ENCODE assay signal across 12 cellular contexts in the genomic region with DNA sequence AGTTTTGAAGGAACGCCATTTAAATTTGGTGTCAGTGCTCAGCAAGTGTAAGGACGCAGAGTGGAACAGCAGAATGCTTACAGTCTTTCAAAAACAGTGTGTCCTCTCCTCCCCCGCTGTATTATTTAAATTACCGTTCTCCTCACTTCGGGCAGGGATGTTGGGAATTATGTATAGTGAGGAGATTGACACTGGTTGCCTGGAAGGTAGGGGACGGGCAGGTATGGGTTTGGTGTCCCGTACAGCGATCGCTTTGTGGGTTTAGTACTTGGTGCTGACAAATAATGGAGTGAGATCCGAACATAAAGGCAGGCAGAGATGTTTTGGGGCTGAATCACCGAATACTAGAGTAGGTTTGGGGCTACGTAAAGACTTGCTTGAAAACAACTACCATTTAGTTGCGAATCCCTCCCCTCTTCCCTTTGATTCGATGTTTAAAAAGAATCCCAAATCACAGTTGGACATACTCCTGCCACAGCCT. TPM values are rescaled to one million over a fixed set of nuclear protein-coding genes. Genes with fewer than 3 reads are reported as not detected.
A peak's percentile ranks its signal among the peaks of the same experiment; 100 is the strongest.
DNase-seq lines count a peak whose midpoint lies in the region; ATAC-seq and TF ChIP-seq lines count a peak whose summit lies in the region.
"Had no signal": no experiment of that assay in that cellular context is flagged by ENCODE, and none has a peak within 500 bp of the region (broad histone marks: within the 10 kb centered on the region; RNA-seq: fewer than 3 reads in every experiment).

No MANE protein-coding gene starts in this region.

- no peaks in the 10 kb centered on the region for H3K9me3 ChIP-seq in CD8-positive, alpha-beta memory T cell (ENCODE audit: low read length)
- no peaks in the 10 kb centered on the region for H3K9me3 ChIP-seq in ectodermal cell (ENCODE audit: control insufficient read depth, low read length)

- H3K27me3 Mint-ChIP-seq in CD8-positive, alpha-beta memory T cell = peaks cover 67 to 74% of the 10 kb centered on the region in 2 donors
- H3K27me3 Mint-ChIP-seq in nephron progenitor cell (ENCODE audit: low read depth, poor library complexity) = peaks cover 84% of the 10 kb centered on the region

- CTCF ChIA-PET in CD8-positive, alpha-beta memory T cell (lab: Charles Lee) = no interaction called here

- no peak overlapping the region for H3K27ac ChIP-seq in CD8-positive, alpha-beta memory T cell (ENCODE audit: low read depth, low read length)
- no peak overlapping the region for H3K27ac ChIP-seq in ectodermal cell (ENCODE audit: insufficient read depth, low read depth, low read length, poor library complexity, severe bottlenecking)
- H3K27ac ChIP-seq: HL-60 had no signal

- peaks cover 29 to 51% (median 36%) of the 10 kb centered on the region in 3 donors for H3K4me1 Mint-ChIP-seq in CD8-positive, alpha-beta memory T cell
- H3K4me1 Mint-ChIP-seq in nephron progenitor cell = peaks cover 37% of the 10 kb centered on the region

- no peak for DNase-seq in CD8-positive, alpha-beta memory T cell
- DNase-seq in HuH-7.5 (ENCODE audit: low spot score) (peak; percentile 6), nephron progenitor cell (no peak), hepatic stellate cell (ENCODE audit: low spot score) (no peak), DMS53 (lab: John Stamatoyannopoulos, UW) (no peak)
- DNase-seq: activated CD4-positive, alpha-beta T cell treated with anti-CD3 and anti-CD28 coated beads, Interleukin-2, amount 50 U/mL, for 1 hour; NCI-H2107; stimulated activated CD4-positive, alpha-beta T cell treated with anti-CD3 and anti-CD28 coated beads, Interleukin-4, amount 100 ng/mL, for 1 hour had no signal

- ATAC-seq in HG03039 (IDR thresholded peaks at IDR 0.05; ENCODE audit: unreplicated experiment) (no peak), HG03460 (IDR thresholded peaks at IDR 0.05; ENCODE audit: unreplicated experiment) (no peak)

- TF ChIP-seq CTCF in nephron progenitor cell (IDR thresholded peaks at IDR 0.05) = no peak

- peaks cover 65% of the 10 kb centered on the region for H3K27me3 ChIP-seq in CD8-positive, alpha-beta memory T cell (ENCODE audit: insufficient read depth, low read length, poor library complexity, severe bottlenecking)
- peaks cover 81% of the 10 kb centered on the region for H3K27me3 ChIP-seq in ectodermal cell (ENCODE audit: control insufficient read depth, insufficient read depth, low read length, poor library complexity, severe bottlenecking)

- no peaks in the 10 kb centered on the region for H3K36me3 ChIP-seq in CD8-positive, alpha-beta memory T cell (ENCODE audit: insufficient read depth, low read length)
- H3K36me3 ChIP-seq in ectodermal cell (ENCODE audit: control insufficient read depth, insufficient read depth, low read length) = no peaks in the 10 kb centered on the region

- peaks cover 0 to 4% (median 3%) of the 10 kb centered on the region in 3 donors for H3K36me3 Mint-ChIP-seq in CD8-positive, alpha-beta memory T cell
- H3K36me3 Mint-ChIP-seq in nephron progenitor cell (ENCODE audit: low read depth) = peaks cover 1% of the 10 kb centered on the region

- H3K4me1 ChIP-seq in CD8-positive, alpha-beta memory T cell (ENCODE audit: insufficient read depth, low read length) = peaks cover 29% of the 10 kb centered on the region
- H3K4me1 ChIP-seq in ectodermal cell (ENCODE audit: control insufficient read depth, insufficient read depth, low read length) = peaks cover 4% of the 10 kb centered on the region

- POLR2A ChIA-PET in CD8-positive, alpha-beta memory T cell (lab: Charles Lee) = no interaction called here

- H3K4me3 Mint-ChIP-seq in CD8-positive, alpha-beta memory T cell = peak overlapping the region; percentile 76 to 87 (median 80)
- peak overlapping the region; percentile 90 for H3K4me3 Mint-ChIP-seq in nephron progenitor cell

- peak overlapping the region in 4 of 8 donors; percentile 11 to 47 (median 21) for H3K27ac Mint-ChIP-seq in CD8-positive, alpha-beta memory T cell
- H3K27ac Mint-ChIP-seq in nephron progenitor cell = no peak overlapping the region

- peaks cover 5 to 17% (median 12%) of the 10 kb centered on the region in 5 donors for H3K9me3 Mint-ChIP-seq in CD8-positive, alpha-beta memory T cell
- peaks cover 11% of the 10 kb centered on the region for H3K9me3 Mint-ChIP-seq in nephron progenitor cell

- 3 to 8% methylated on average over 13 to 14 of the region's 14 CpGs for WGBS in ectodermal cell, 2 experiments

- H3K4me3 ChIP-seq in CD8-positive, alpha-beta memory T cell (ENCODE audit: low read length) = no peak overlapping the region
- H3K4me3 ChIP-seq in ectodermal cell (ENCODE audit: insufficient read depth, low read depth, low read length) = peak overlapping the region; percentile 47

RNA-seq across cellular contexts. Expression of a gene that starts 2.1 kb away (rescaled TPM):
- not detected for total RNA-seq in CD8-positive, alpha-beta memory T cell
- not detected for polyA plus RNA-seq in CD8-positive, alpha-beta memory T cell
- polyA plus RNA-seq in ectodermal cell (2013, experiment 1 of 4) = 2.0 TPM
- 1.3 TPM for polyA plus RNA-seq in ectodermal cell (2013, experiment 2 of 4)
- 1.8 TPM for polyA plus RNA-seq in ectodermal cell (2013, experiment 3 of 4)
- polyA plus RNA-seq in ectodermal cell (2013, experiment 4 of 4) = 1.6 TPM
